In the genomic region with DNA sequence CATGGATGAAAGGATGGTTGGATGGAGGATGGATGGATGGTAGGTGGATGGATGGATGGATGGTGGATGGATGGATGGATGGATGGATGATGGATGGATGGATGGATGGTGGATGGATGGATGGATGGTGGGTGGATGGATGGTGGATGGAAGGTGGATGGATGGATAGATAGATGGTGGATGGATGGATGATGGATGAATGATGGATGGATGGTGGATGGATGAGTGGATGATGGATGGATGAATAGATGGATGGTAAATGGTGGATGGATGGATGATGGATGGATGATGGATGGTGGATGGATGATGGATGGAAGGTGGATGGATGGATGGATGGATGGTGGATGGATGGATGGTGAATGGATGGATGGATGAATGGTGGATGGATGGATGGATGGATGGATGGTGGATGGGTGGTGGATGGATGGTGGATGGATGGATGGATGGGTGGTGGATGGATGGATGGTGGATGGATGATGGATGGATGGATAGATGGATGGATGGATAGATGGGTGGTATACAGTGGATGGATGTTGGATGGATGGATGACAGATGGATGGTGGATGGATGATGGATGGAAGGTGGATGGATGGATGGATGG, we compare ENCODE assay signal across 23 cellular contexts.
"Had no signal": no experiment of that assay in that cellular context is flagged by ENCODE, and none has a peak within 500 bp of the region (broad histone marks: within the 10 kb centered on the region; RNA-seq: fewer than 3 reads in every experiment).

No MANE protein-coding gene starts in this region.

- H3K4me1 Mint-ChIP-seq: activated CD4-positive, alpha-beta T cell treated with anti-CD3 and anti-CD28 coated beads, Interleukin-2, amount 10 ng/mL, durations not matched to agents 24 days and 14 days; activated naive CD4-positive, alpha-beta T cell treated with anti-CD3 and anti-CD28 coated beads, Interleukin-2, amount 10 ng/mL, durations not matched to agents 7 days and 5 days; activated naive CD8-positive, alpha-beta T cell treated with anti-CD3 and anti-CD28 coated beads, Interleukin-2, amount 50 U/mL, for 24 hours had no signal

- H3K4me1 ChIP-seq: SJCRH30 had no signal

- H3K27me3 Mint-ChIP-seq: activated CD4-positive, alpha-beta T cell treated with anti-CD3 and anti-CD28 coated beads, Interleukin-2, amount 10 ng/mL, durations not matched to agents 24 days and 14 days; activated naive CD8-positive, alpha-beta T cell; activated T-cell treated with anti-CD3 and anti-CD28 coated beads, Interleukin-2, amount 50 U/mL, for 24 hours had no signal

- H3K4me3 Mint-ChIP-seq: activated CD4-positive, alpha-beta T cell treated with anti-CD3 and anti-CD28 coated beads, Interleukin-2, amount 10 ng/mL, durations not matched to agents 24 days and 14 days; activated CD8-positive, alpha-beta T cell treated with anti-CD3 and anti-CD28 coated beads for 36 hours; activated naive CD4-positive, alpha-beta T cell treated with anti-CD3 and anti-CD28 coated beads, Interleukin-2, amount 10 ng/mL, durations not matched to agents 7 days and 5 days; activated naive CD8-positive, alpha-beta T cell; activated naive CD8-positive, alpha-beta T cell treated with anti-CD3 and anti-CD28 coated beads, Interleukin-2, amount 50 U/mL, for 24 hours; activated T-cell treated with anti-CD3 and anti-CD28 coated beads, Interleukin-2, amount 50 U/mL, for 24 hours; T-helper 2 cell treated with Interferon-gamma antibody and Interleukin-4, amounts not matched to agents 5 μg/mL and 100 μg/mL, for 36 hours had no signal

- H3K9me3 ChIP-seq: SJCRH30 had no signal

- H3K36me3 Mint-ChIP-seq: activated naive CD4-positive, alpha-beta T cell treated with anti-CD3 and anti-CD28 coated beads, Interleukin-2, amount 10 ng/mL, durations not matched to agents 7 days and 5 days; brain had no signal

- H3K36me3 ChIP-seq: SJCRH30 had no signal

- H3K4me3 ChIP-seq: SJCRH30, SK-N-MC had no signal

- ATAC-seq: activated CD8-positive, alpha-beta T cell treated with anti-CD3 and anti-CD28 coated beads for 36 hours; activated naive CD8-positive, alpha-beta T cell treated with anti-CD3 and anti-CD28 coated beads, Interleukin-2, amount 50 U/mL, for 24 hours; Panc1 had no signal

- DNase-seq: activated CD4-positive, alpha-beta T cell treated with anti-CD3 and anti-CD28 coated beads, Interleukin-2, amount 10 ng/mL, durations not matched to agents 24 days and 14 days; activated CD4-positive, alpha-beta T cell treated with anti-CD3 and anti-CD28 coated beads, Interleukin-2, amount 50 U/mL, for 4 hours; activated CD8-positive, alpha-beta T cell treated with anti-CD3 and anti-CD28 coated beads for 36 hours; activated gamma-delta T cell; activated naive CD4-positive, alpha-beta T cell treated with anti-CD3 and anti-CD28 coated beads, Interleukin-2, amount 10 ng/mL, durations not matched to agents 7 days and 5 days; activated naive CD8-positive, alpha-beta T cell treated with anti-CD3 and anti-CD28 coated beads, Interleukin-2, amount 50 U/mL, for 24 hours; activated T-cell treated with anti-CD3 and anti-CD28 coated beads, Interleukin-2, amount 50 U/mL, for 24 hours; anterior cingulate cortex; central memory CD4-positive, alpha-beta T cell; Karpas-422; NCI-H1436; NCI-H1694; NCI-H1930; NCI-H345; NCI-H524 treated with DMSO at 0.1 percent for 48 hours; SHP77; SJCRH30 had no signal

- H3K27ac ChIP-seq: SJCRH30, SK-N-MC had no signal

- H3K27ac Mint-ChIP-seq: activated CD4-positive, alpha-beta T cell treated with anti-CD3 and anti-CD28 coated beads, Interleukin-2, amount 10 ng/mL, durations not matched to agents 24 days and 14 days; activated CD8-positive, alpha-beta T cell treated with anti-CD3 and anti-CD28 coated beads for 36 hours; activated naive CD4-positive, alpha-beta T cell treated with anti-CD3 and anti-CD28 coated beads, Interleukin-2, amount 10 ng/mL, durations not matched to agents 7 days and 5 days; activated naive CD8-positive, alpha-beta T cell; activated naive CD8-positive, alpha-beta T cell treated with anti-CD3 and anti-CD28 coated beads, Interleukin-2, amount 50 U/mL, for 24 hours; activated T-cell treated with anti-CD3 and anti-CD28 coated beads, Interleukin-2, amount 50 U/mL, for 24 hours; activated T-helper 2 cell treated with anti-CD3 and anti-CD28 coated beads, Interferon-gamma antibody, Interleukin-2, Interleukin-4, amounts not matched to agents 10 μg/mL and 5 μg/mL and 100 μg/mL, durations not matched to agents 14 hours and 24 hours and 36 hours; brain; T-helper 2 cell treated with Interferon-gamma antibody and Interleukin-4, amounts not matched to agents 5 μg/mL and 100 μg/mL, for 36 hours had no signal
